ENCODE assay signal across 1 cellular context in genomic region chr1:147246910-147247655, GRCh38.
TF ChIP-seq lines count a peak whose summit lies in the region.

No MANE protein-coding gene starts in this region.

TF ChIP-seq in IMR-90, 13 proteins besides CTCF, POLR2A, EP300 and RAD21 (continued from another document):
- TF ChIP-seq USF2 (IDR thresholded peaks at IDR 0.05; ENCODE audit: low read depth, low read length): no peak
- no peak for TF ChIP-seq CHD1 (IDR thresholded peaks at IDR 0.05; ENCODE audit: low read depth, low read length)
- TF ChIP-seq MXI1 (IDR thresholded peaks at IDR 0.05; ENCODE audit: borderline replicate concordance, low read depth, low read length): no peak
- no peak for TF ChIP-seq MAFK (IDR thresholded peaks at IDR 0.05; ENCODE audit: low read depth, low read length)
